9 cellular contexts compared by ENCODE assay signal in the genomic region with DNA sequence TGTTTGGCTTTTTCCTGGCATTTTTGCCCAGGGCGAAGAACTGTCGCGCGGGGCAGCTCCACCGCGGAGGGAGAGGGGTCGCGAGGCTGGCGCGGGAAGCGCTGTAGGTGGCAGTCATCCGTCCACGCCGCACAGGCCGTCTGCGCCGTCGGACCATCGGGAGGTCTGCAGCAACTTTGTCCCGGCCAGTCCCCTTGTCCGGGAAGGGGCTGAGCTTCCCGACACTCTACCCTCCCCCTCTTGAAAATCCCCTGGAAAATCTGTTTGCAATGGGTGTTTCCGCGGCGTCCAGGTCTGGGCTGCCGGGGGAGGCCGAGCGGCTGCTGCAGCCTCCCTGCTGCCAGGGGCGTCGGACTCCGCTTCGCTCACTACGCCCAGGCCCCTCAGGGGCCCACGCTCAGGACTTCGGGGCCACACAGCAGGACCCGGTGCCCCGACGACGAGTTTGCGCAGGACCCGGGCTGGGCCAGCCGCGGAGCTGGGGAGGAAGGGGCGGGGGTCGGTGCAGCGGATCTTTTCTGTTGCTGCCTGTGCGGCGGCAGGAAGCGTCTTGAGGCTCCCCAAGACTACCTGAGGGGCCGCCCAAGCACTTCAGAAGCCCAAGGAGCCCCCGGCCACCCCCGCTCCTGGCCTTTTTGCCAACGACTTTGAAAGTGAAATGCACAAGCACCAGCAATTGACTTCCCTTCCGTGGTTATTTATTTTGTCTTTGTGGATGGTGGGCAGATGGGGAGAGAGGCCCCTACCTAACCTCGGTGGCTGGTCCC. TPM values are rescaled to one million over a fixed set of nuclear protein-coding genes. Genes with fewer than 3 reads are reported as not detected.
A peak's percentile ranks its signal among the peaks of the same experiment; 100 is the strongest.
DNase-seq lines count a peak whose midpoint lies in the region; ATAC-seq and TF ChIP-seq lines count a peak whose summit lies in the region.
"Had no signal": no experiment of that assay in that cellular context is flagged by ENCODE, and none has a peak within 500 bp of the region (broad histone marks: within the 10 kb centered on the region; RNA-seq: fewer than 3 reads in every experiment).

No MANE protein-coding gene starts in this region.

- intact Hi-C loops in CD4-positive, alpha-beta memory T cell (cut with micrococcal nuclease), result loop anchor here (10.0 kb wide), 1 partner anchor 73 kb away; no protein-coding TSS in a partner anchor
- intact Hi-C loops in natural killer cell (cut with micrococcal nuclease), result loop anchor here (2.0 to 5.0 kb wide), 2 partner anchors 94 to 155 kb away; no protein-coding TSS in a partner anchor

- H3K4me3 Mint-ChIP-seq in CD4-positive, alpha-beta memory T cell, result peak overlapping the region; percentile 21 to 86 (median 72)
- H3K4me3 Mint-ChIP-seq in activated naive CD4-positive, alpha-beta T cell treated with anti-CD3 and anti-CD28 coated beads, Interleukin-2, amount 10 ng/mL, durations not matched to agents 7 days and 5 days, result peak overlapping the region; percentile 40
- peak overlapping the region; percentile 65 for H3K4me3 Mint-ChIP-seq in natural killer cell

- H3K27ac ChIP-seq in CD4-positive, alpha-beta memory T cell (ENCODE audit: low read depth, low read length), result no peak overlapping the region

- H3K9me3 Mint-ChIP-seq in CD4-positive, alpha-beta memory T cell, result peaks cover 0 to 4% (median 0%) of the 10 kb centered on the region in 8 donors
- no peaks in the 10 kb centered on the region for H3K9me3 Mint-ChIP-seq in activated naive CD4-positive, alpha-beta T cell treated with anti-CD3 and anti-CD28 coated beads, Interleukin-2, amount 10 ng/mL, durations not matched to agents 7 days and 5 days
- no peaks in the 10 kb centered on the region for H3K9me3 Mint-ChIP-seq in natural killer cell

- no peaks in the 10 kb centered on the region for H3K36me3 ChIP-seq in CD4-positive, alpha-beta memory T cell (ENCODE audit: insufficient read depth, low read length)
- H3K36me3 ChIP-seq: gastroesophageal sphincter had no signal

- H3K4me3 ChIP-seq in CD4-positive, alpha-beta memory T cell (ENCODE audit: low read length in 2 of 2), result no peak overlapping the region

- peaks cover 11 to 13% of the 10 kb centered on the region in 2 donors for H3K27me3 Mint-ChIP-seq in CD4-positive, alpha-beta memory T cell
- peaks cover 75% of the 10 kb centered on the region for H3K27me3 Mint-ChIP-seq in activated naive CD4-positive, alpha-beta T cell treated with anti-CD3 and anti-CD28 coated beads, Interleukin-2, amount 10 ng/mL, durations not matched to agents 7 days and 5 days
- peaks cover 12 to 24% of the 10 kb centered on the region in 2 donors for H3K27me3 Mint-ChIP-seq in natural killer cell (ENCODE audit: low read depth in 2 of 2)

- TF ChIP-seq CTCF in GM20000 (IDR thresholded peaks at IDR 0.05; ENCODE audit: extremely low read depth, missing control alignments) (no peak), natural killer cell (IDR thresholded peaks at IDR 0.05) (no peak)

- peaks cover 62% of the 10 kb centered on the region for H3K4me1 ChIP-seq in CD4-positive, alpha-beta memory T cell (ENCODE audit: insufficient read depth, low read length)

- CTCF ChIA-PET in CD4-positive, alpha-beta memory T cell (lab: Charles Lee; ENCODE audit: partially characterized antibody), result interaction anchor here (0.8 to 1.9 kb wide), 10 partner anchors 13 to 156 kb away, joined by 3 to 10 read pairs (median 4); partner anchors contain the start of gene CBX8
- CTCF ChIA-PET in activated naive CD4-positive, alpha-beta T cell treated with anti-CD3 and anti-CD28 coated beads, Interleukin-2, amount 10 ng/mL, durations not matched to agents 7 days and 5 days (lab: Charles Lee), result interaction anchor here (0.7 to 4.5 kb wide), 8 partner anchors 30 to 129 kb away, joined by 3 to 27 read pairs (median 6); partner anchors contain the start of gene CBX8

- peaks cover 6 to 12% of the 10 kb centered on the region in 2 donors for H3K36me3 Mint-ChIP-seq in CD4-positive, alpha-beta memory T cell
- peaks cover 15% of the 10 kb centered on the region for H3K36me3 Mint-ChIP-seq in activated naive CD4-positive, alpha-beta T cell treated with anti-CD3 and anti-CD28 coated beads, Interleukin-2, amount 10 ng/mL, durations not matched to agents 7 days and 5 days
- H3K36me3 Mint-ChIP-seq in natural killer cell, result no peaks in the 10 kb centered on the region

- peaks cover 12 to 57% (median 35%) of the 10 kb centered on the region in 4 donors for H3K4me1 Mint-ChIP-seq in CD4-positive, alpha-beta memory T cell
- H3K4me1 Mint-ChIP-seq in activated naive CD4-positive, alpha-beta T cell treated with anti-CD3 and anti-CD28 coated beads, Interleukin-2, amount 10 ng/mL, durations not matched to agents 7 days and 5 days, result peaks cover 47% of the 10 kb centered on the region
- H3K4me1 Mint-ChIP-seq in natural killer cell, result peaks cover 34 to 48% of the 10 kb centered on the region in 2 donors

- POLR2A ChIA-PET in CD4-positive, alpha-beta memory T cell (lab: Charles Lee; ENCODE audit: partially characterized antibody), result interaction anchor here (1.0 to 16.4 kb wide), 6 partner anchors 30 to 260 kb away, joined by 3 to 503 read pairs (median 4); partner anchors contain the start of genes CBX2, CBX8 and GAA

- DNase-seq in CD4-positive, alpha-beta memory T cell, result peak in 2 of 5 donors; percentile 30 to 36
- peak; percentile 51 for DNase-seq in GM20000 (ENCODE audit: low spot score)
- peak; percentile 46 for DNase-seq in activated naive CD4-positive, alpha-beta T cell treated with anti-CD3 and anti-CD28 coated beads, Interleukin-2, amount 10 ng/mL, durations not matched to agents 7 days and 5 days
- DNase-seq in natural killer cell, result no peak
- DNase-seq in stimulated activated CD4-positive, alpha-beta T cell treated with anti-CD3 and anti-CD28 coated beads, Interleukin-2, amount 100 ng/mL, for 48 hours, result no peak
- no peak for DNase-seq in NCI-H1694 (lab: John Stamatoyannopoulos, UW)
- DNase-seq: SHP77 treated with DMSO at 0.1 percent for 48 hours had no signal

- H3K9me3 ChIP-seq in CD4-positive, alpha-beta memory T cell (ENCODE audit: control insufficient read depth in 1 of 2, low read length in 2 of 2), result no peaks in the 10 kb centered on the region

- ATAC-seq in natural killer cell (no peak), GM19324 (IDR thresholded peaks at IDR 0.05; ENCODE audit: low FRiP score, unreplicated experiment) (no peak)
- ATAC-seq: gastroesophageal sphincter had no signal

- H3K27ac Mint-ChIP-seq in CD4-positive, alpha-beta memory T cell, result peak overlapping the region in 4 of 7 donors; percentile 29 to 85 (median 57)
- H3K27ac Mint-ChIP-seq in activated naive CD4-positive, alpha-beta T cell treated with anti-CD3 and anti-CD28 coated beads, Interleukin-2, amount 10 ng/mL, durations not matched to agents 7 days and 5 days, result peak overlapping the region; percentile 83
- H3K27ac Mint-ChIP-seq in natural killer cell, result peak overlapping the region; percentile 43 to 96

- H3K27me3 ChIP-seq in CD4-positive, alpha-beta memory T cell (ENCODE audit: insufficient read depth, low read length), result peaks cover 37% of the 10 kb centered on the region

RNA-seq across cellular contexts. Expression of gene CBX4, which starts 2.3 kb away (rescaled TPM):
- 10 to 100 TPM; 64.7 to 65.7 TPM for total RNA-seq in CD4-positive, alpha-beta memory T cell
- polyA plus RNA-seq in CD4-positive, alpha-beta memory T cell, result 1 to 10 TPM; 1.2 to 9.7 TPM
- total RNA-seq in natural killer cell, result 100 to 1,000 TPM; 147 to 220 (median 217) TPM

RNA-seq across cellular contexts. Expression of gene CBX8, which starts 44.7 kb away (rescaled TPM):
- 1 to 10 TPM; 2.8 to 4.1 TPM for total RNA-seq in CD4-positive, alpha-beta memory T cell
- polyA plus RNA-seq in CD4-positive, alpha-beta memory T cell, result under 1 TPM; 0.29 to 0.34 TPM
- 1 to 10 TPM; 4.0 to 6.4 (median 5.8) TPM for total RNA-seq in natural killer cell

Comparison
In these comparisons a context has a peak if more than half of its experiments do, and no peak if none do; other contexts are left out.
1. DNase-seq: peak in GM20000 (single experiment) and activated naive CD4-positive, alpha-beta T cell treated with anti-CD3 and anti-CD28 coated beads, Interleukin-2, amount 10 ng/mL, durations not matched to agents 7 days and 5 days (single experiment); none in natural killer cell (single experiment), stimulated activated CD4-positive, alpha-beta T cell treated with anti-CD3 and anti-CD28 coated beads, Interleukin-2, amount 100 ng/mL, for 48 hours (0 of 2) and NCI-H1694 (single experiment).
2. Peak in every context shown above with its lines, with median percentiles within 50 percentile points of each other: H3K27ac Mint-ChIP-seq and H3K4me3 Mint-ChIP-seq.